ENCODE assay signal across 12 cellular contexts in genomic region chr7:116315803-116316202, GRCh38.
DNase-seq lines count a peak whose midpoint lies in the region; ATAC-seq, FAIRE-seq and TF ChIP-seq lines count a peak whose summit lies in the region.
"Had no signal": no experiment of that assay in that cellular context is flagged by ENCODE, and none has a peak within 500 bp of the region (broad histone marks: within the 10 kb centered on the region; RNA-seq: fewer than 3 reads in every experiment).

No MANE protein-coding gene starts in this region.

- peaks cover 2% of the 10 kb centered on the region for H4K20me1 ChIP-seq in endothelial cell of umbilical vein (replicated peaks; ENCODE audit: control insufficient read depth, extremely low read depth, insufficient read depth, low read length)

- peaks cover 0 to 13% of the 10 kb centered on the region in 2 experiments for H3K36me3 ChIP-seq in endothelial cell of umbilical vein (ENCODE audit: control insufficient read depth in 2 of 2, extremely low read depth in 1 of 2, insufficient read depth in 2 of 2, low read length in 2 of 2)

- CTCF ChIA-PET in A549 (lab: Yijun Ruan, JAX): interaction anchor here (1.5 to 2.2 kb wide), 3 partner anchors 59 to 271 kb away, joined by 3 to 12 read pairs (median 4); no protein-coding TSS in a partner anchor
- CTCF ChIA-PET in endothelial cell of umbilical vein (lab: Charles Lee): interaction anchor here (0.9 to 1.4 kb wide), 3 partner anchors 11 to 210 kb away, joined by 3 to 4 read pairs (median 3); no protein-coding TSS in a partner anchor

- no peak overlapping the region for H2AFZ ChIP-seq in endothelial cell of umbilical vein (ENCODE audit: low read depth, low read length)

- H3K9me3 ChIP-seq in A549 (peaks cover 15% of the 10 kb centered on the region; the same call in 2 of the 3 replicates), endothelial cell of umbilical vein (replicated peaks; ENCODE audit: control insufficient read depth, insufficient read depth, low read length) (no peaks in the 10 kb centered on the region)

- TF ChIP-seq RAD21 in A549 (conservative IDR thresholded peaks at IDR 0.05 in 1 of 2, IDR thresholded peaks at IDR 0.05 in 1 of 2): no peak

- no peak overlapping the region for H3K4me3 ChIP-seq in A549
- H3K4me3 ChIP-seq in endothelial cell of umbilical vein (replicated peaks in 1 of 3; ENCODE audit: insufficient read depth in 1 of 3, low read depth in 1 of 3, low read length in 3 of 3): no peak overlapping the region
- H3K4me3 ChIP-seq: SK-N-MC had no signal

- WGBS in A549 (ENCODE audit: missing lambda C conversion rate): 69% methylated on average over 3 of the region's 3 CpGs

- POLR2A ChIA-PET in A549 (lab: Yijun Ruan, JAX) (interaction anchor here (1.0 kb wide), 1 partner anchor 44 kb away, joined by 3 read pairs; no protein-coding TSS in a partner anchor), endothelial cell of umbilical vein (lab: Charles Lee) (interaction anchor here (0.6 to 0.7 kb wide), 2 partner anchors 27 to 80 kb away, joined by 3 to 6 read pairs; no protein-coding TSS in a partner anchor)

- no peak for TF ChIP-seq CTCF in A549 (IDR thresholded peaks at IDR 0.05)
- no peak for TF ChIP-seq CTCF in endothelial cell of umbilical vein (IDR thresholded peaks at IDR 0.05; ENCODE audit: extremely low read depth in 1 of 2, insufficient read depth in 1 of 2, low read depth in 1 of 2, low read length in 2 of 2)

- no peak for TF ChIP-seq POLR2A in A549 (IDR thresholded peaks at IDR 0.05; ENCODE audit: low read length)
- no peak for TF ChIP-seq POLR2A in endothelial cell of umbilical vein (IDR thresholded peaks at IDR 0.05; ENCODE audit: low read depth, low read length)

- intact Hi-C loops in endothelial cell of umbilical vein (cut with micrococcal nuclease): loop anchor here (2.0 to 10.0 kb wide), 3 partner anchors 17 to 489 kb away; no protein-coding TSS in a partner anchor

- TSS peak; percentile 41 for BruUV-seq in endothelial cell of umbilical vein (replicated peaks; lab: Mats Ljungman, UMichigan)

- FAIRE-seq in A549 (lab: Jason Lieb, UNC) (peak; percentile 18), GM19239 (lab: Jason Lieb, UNC) (peak; percentile 23), endothelial cell of umbilical vein (lab: Jason Lieb, UNC) (no peak)

- H3K79me2 ChIP-seq in endothelial cell of umbilical vein (ENCODE audit: control insufficient read depth, insufficient read depth, low read length): peaks cover 89% of the 10 kb centered on the region

- H3K9me1 ChIP-seq in endothelial cell of umbilical vein (replicated peaks; ENCODE audit: control insufficient read depth, extremely low read depth, insufficient read depth, low read length): no peaks in the 10 kb centered on the region

- no peak for DNase-seq in A549 (ENCODE audit: low read depth in 1 of 2, low spot score in 1 of 2)
- DNase-seq in GM19239 (ENCODE audit: insufficient read length, low spot score): no peak
- DNase-seq in endothelial cell of umbilical vein (ENCODE audit: low read depth, low spot score): no peak
- DNase-seq in NCI-H187 (lab: John Stamatoyannopoulos, UW): no peak
- DNase-seq in NAMALWA (ENCODE audit: low spot score): no peak
- DNase-seq in H4 (ENCODE audit: low spot score): no peak
- DNase-seq: activated CD4-positive, alpha-beta memory T cell treated with anti-CD3 and anti-CD28 coated beads, Interleukin-2, amount 10 ng/mL, durations not matched to agents 7 days and 5 days; activated naive CD4-positive, alpha-beta T cell treated with anti-CD3 and anti-CD28 coated beads, Interleukin-2, amount 50 U/mL, for 16 hours; KG1 had no signal

- no peak for TF ChIP-seq EP300 in A549 (IDR thresholded peaks at IDR 0.05)

- dilution Hi-C loops in endothelial cell of umbilical vein (cut with MboI; ENCODE audit: extremely low pct_ligation_motif_present, low sequenced_read_pairs): no loop called here

- H3K4me1 ChIP-seq in A549 (peaks cover 34% of the 10 kb centered on the region), endothelial cell of umbilical vein (ENCODE audit: control insufficient read depth, extremely low read depth, insufficient read depth, low read length) (peaks cover 56% of the 10 kb centered on the region)

- H3K4me2 ChIP-seq in A549: peak overlapping the region; percentile 79
- H3K4me2 ChIP-seq in endothelial cell of umbilical vein (ENCODE audit: insufficient read depth, low read length): peak overlapping the region; percentile 90

- H3K27ac ChIP-seq in A549 (peak overlapping the region; percentile 86 to 88), endothelial cell of umbilical vein (ENCODE audit: insufficient read depth, low read depth, low read length) (peak overlapping the region; percentile 97)
- H3K27ac ChIP-seq: SK-N-MC had no signal

- ATAC-seq in A549: no peak
- peak; percentile 30 for ATAC-seq in HG03095 (IDR thresholded peaks at IDR 0.05; ENCODE audit: unreplicated experiment)
- no peak for ATAC-seq in HG03460 (IDR thresholded peaks at IDR 0.05; ENCODE audit: unreplicated experiment)

- peak overlapping the region; percentile 88 for H3K9ac ChIP-seq in endothelial cell of umbilical vein (replicated peaks; ENCODE audit: extremely low read depth, insufficient read depth, low read length)

- H3K27me3 ChIP-seq in endothelial cell of umbilical vein (ENCODE audit: control insufficient read depth in 2 of 2, insufficient read depth in 2 of 2, low read length in 2 of 2): no peaks in the 10 kb centered on the region

TF ChIP-seq in A549, 52 proteins besides CTCF, POLR2A, EP300 and RAD21:
- TF ChIP-seq KDM5A (IDR thresholded peaks at IDR 0.05) (no peak), RARB (CRISPR knock-in tag; IDR thresholded peaks at IDR 0.05) (no peak), BCL3 (IDR thresholded peaks at IDR 0.05) (no peak), HOXA7 (CRISPR knock-in tag; IDR thresholded peaks at IDR 0.05) (no peak)

TF ChIP-seq in endothelial cell of umbilical vein, 7 proteins besides CTCF, POLR2A, EP300 and RAD21:
- no peak for TF ChIP-seq MAX (IDR thresholded peaks at IDR 0.05; ENCODE audit: insufficient read depth, insufficient read length)
- TF ChIP-seq POLR2AphosphoS5 (IDR thresholded peaks at IDR 0.05; ENCODE audit: insufficient read depth, low read depth, low read length): no peak
- no peak for TF ChIP-seq JUN (IDR thresholded peaks at IDR 0.05; ENCODE audit: borderline replicate concordance, insufficient read depth, insufficient read length, low read depth)
- TF ChIP-seq MYC (IDR thresholded peaks at IDR 0.05; ENCODE audit: low read depth, low read length): no peak
- TF ChIP-seq EZH2 (IDR thresholded peaks at IDR 0.05; ENCODE audit: borderline replicate concordance, low read depth, low read length, severe bottlenecking): no peak
- no peak for TF ChIP-seq FOS (IDR thresholded peaks at IDR 0.05; ENCODE audit: borderline replicate concordance, insufficient read depth, low read length)
- no peak for TF ChIP-seq GATA2 (IDR thresholded peaks at IDR 0.05; ENCODE audit: insufficient read depth, insufficient read length, low read depth, low read length)
